13 cellular contexts compared by ENCODE assay signal in genomic region chr7:2103071-2103898, GRCh38.
A peak's percentile ranks its signal among the peaks of the same experiment; 100 is the strongest.
DNase-seq lines count a peak whose midpoint lies in the region; ATAC-seq, FAIRE-seq and TF ChIP-seq lines count a peak whose summit lies in the region.
"Had no signal": no experiment of that assay in that cellular context is flagged by ENCODE, and none has a peak within 500 bp of the region (broad histone marks: within the 10 kb centered on the region; RNA-seq: fewer than 3 reads in every experiment).

No MANE protein-coding gene starts in this region.

- no peak for FAIRE-seq in A549 (lab: Jason Lieb, UNC)
- FAIRE-seq: G401.6 had no signal

- no peaks in the 10 kb centered on the region for H3K79me2 ChIP-seq in neural progenitor cell (ENCODE audit: low read depth)

- CTCF ChIA-PET in A549 (lab: Yijun Ruan, JAX) = interaction anchor here (1.2 to 2.3 kb wide), 7 partner anchors 8 to 106 kb away, joined by 3 to 8 read pairs (median 6); no protein-coding TSS in a partner anchor

- TF ChIP-seq RAD21 in A549 (conservative IDR thresholded peaks at IDR 0.05 in 1 of 2, IDR thresholded peaks at IDR 0.05 in 1 of 2) = no peak

- no peak for TF ChIP-seq POLR2A in A549 (IDR thresholded peaks at IDR 0.05; ENCODE audit: low read length)

- TF ChIP-seq EP300 in A549 (IDR thresholded peaks at IDR 0.05) = no peak

- no peak overlapping the region for H3K4me3 ChIP-seq in A549
- no peak overlapping the region for H3K4me3 ChIP-seq in HUES64 (ENCODE audit: low read length)
- H3K4me3 ChIP-seq in dorsolateral prefrontal cortex = no peak overlapping the region
- no peak overlapping the region for H3K4me3 ChIP-seq in neural progenitor cell

- WGBS in A549 (ENCODE audit: missing lambda C conversion rate) = 95% methylated on average over 22 of the region's 39 CpGs
- 93% methylated on average over 39 of the region's 39 CpGs for WGBS in HUES64

- intact Hi-C loops in dorsolateral prefrontal cortex (cut with DNase I) = loop anchor here in 1 of 2 donors (10.0 kb wide), 1 partner anchor 52 kb away; no protein-coding TSS in a partner anchor

- H4K20me1 ChIP-seq in neural progenitor cell (ENCODE audit: low read depth) = peaks cover 17% of the 10 kb centered on the region

- no peaks in the 10 kb centered on the region for H3K27me3 ChIP-seq in HUES64 (ENCODE audit: insufficient read depth, low read length)
- H3K27me3 ChIP-seq in dorsolateral prefrontal cortex = no peaks in the 10 kb centered on the region
- H3K27me3 ChIP-seq in neural progenitor cell = no peaks in the 10 kb centered on the region

- H3K9me3 Mint-ChIP-seq in neural progenitor cell = no peaks in the 10 kb centered on the region
- H3K9me3 Mint-ChIP-seq: activated T-helper 1 cell treated with anti-CD3 and anti-CD28 coated beads, Interleukin-12 subunit alpha, Interleukin-12 subunit beta, Interleukin-2, Interleukin-4 antibody, amounts not matched to agents 30 ng/mL and 10 ng/mL and 1 ng/mL, durations not matched to agents 14 hours and 24 hours and 36 hours had no signal

- H3K4me1 ChIP-seq in A549 (peaks cover 13% of the 10 kb centered on the region), HUES64 (ENCODE audit: insufficient read depth, low read length) (peaks cover 19% of the 10 kb centered on the region), neural progenitor cell (peaks cover 40% of the 10 kb centered on the region)

- POLR2A ChIA-PET in A549 (lab: Yijun Ruan, JAX) = no interaction called here

- peak overlapping the region; percentile 63 for H3K27ac Mint-ChIP-seq in neural progenitor cell

- H3K27me3 Mint-ChIP-seq in neural progenitor cell (ENCODE audit: insufficient read depth, low read depth) = peaks cover 7% of the 10 kb centered on the region

- H3K4me2 ChIP-seq in A549 (peak overlapping the region; percentile 23; the same call in 1 of the 3 replicates), neural progenitor cell (no peak overlapping the region)

- H3K27ac ChIP-seq in A549 (peak overlapping the region; percentile 67 to 82; a peak in 5 of 6 replicates), HUES64 (ENCODE audit: low read depth, low read length) (peak overlapping the region; percentile 28; the same call in 1 of the 2 replicates), dorsolateral prefrontal cortex (peak overlapping the region in 50 of 59 donors; percentile 9 to 100 (median 98)), neural progenitor cell (no peak overlapping the region)
- H3K27ac ChIP-seq: thoracic aorta had no signal

- DNase-seq in A549 (ENCODE audit: low read depth in 1 of 2, low spot score in 1 of 2) (no peak), dorsolateral prefrontal cortex (no peak), neural progenitor cell (ENCODE audit: low spot score) (no peak), NOMO-1 treated with DMSO at 0.1 percent for 48 hours (lab: John Stamatoyannopoulos, UW; ENCODE audit: unreplicated experiment) (no peak), inferior parietal cortex (ENCODE audit: extremely low spot score) (no peak), C1 segment of cervical spinal cord (lab: John Stamatoyannopoulos, UW) (no peak)
- DNase-seq: NCI-H1092 treated with DMSO at 0.1 percent for 48 hours, NCI-H524 treated with DMSO at 0.1 percent for 48 hours had no signal

- H3K4me3 Mint-ChIP-seq in neural progenitor cell = no peak overlapping the region
- H3K4me3 Mint-ChIP-seq: activated T-helper 1 cell treated with anti-CD3 and anti-CD28 coated beads, Interleukin-12 subunit alpha, Interleukin-12 subunit beta, Interleukin-2, Interleukin-4 antibody, amounts not matched to agents 30 ng/mL and 10 ng/mL and 1 ng/mL, durations not matched to agents 14 hours and 24 hours and 36 hours had no signal

- TF ChIP-seq CTCF in A549 (IDR thresholded peaks at IDR 0.05) = no peak
- no peak for TF ChIP-seq CTCF in dorsolateral prefrontal cortex (IDR thresholded peaks at IDR 0.05 in 54 of 56, conservative IDR thresholded peaks at IDR 0.05 in 2 of 56; ENCODE audit: low read depth in 1 of 56, partially characterized antibody in 56 of 56)
- no peak for TF ChIP-seq CTCF in neural progenitor cell (IDR thresholded peaks at IDR 0.05)

- no peak for ATAC-seq in A549
- ATAC-seq in HG03521 (IDR thresholded peaks at IDR 0.05; ENCODE audit: unreplicated experiment) = no peak

- H3K36me3 Mint-ChIP-seq in neural progenitor cell = peaks cover 7% of the 10 kb centered on the region

- H3K9me3 ChIP-seq in A549 (no peaks in the 10 kb centered on the region), HUES64 (ENCODE audit: insufficient read depth, low read depth, low read length) (no peaks in the 10 kb centered on the region), neural progenitor cell (ENCODE audit: low read depth) (no peaks in the 10 kb centered on the region)
- H3K9me3 ChIP-seq: thoracic aorta had no signal

- H3K9ac ChIP-seq in HUES64 (ENCODE audit: low read depth, low read length) (peak overlapping the region; percentile 16), neural progenitor cell (no peak overlapping the region)

- H2AFZ ChIP-seq in neural progenitor cell (replicated peaks) = no peak overlapping the region

- peaks cover 19% of the 10 kb centered on the region for H3F3A ChIP-seq in neural progenitor cell (ENCODE audit: low read depth)

- H3K36me3 ChIP-seq in HUES64 (ENCODE audit: insufficient read depth, low read length) = no peaks in the 10 kb centered on the region
- H3K36me3 ChIP-seq in neural progenitor cell = no peaks in the 10 kb centered on the region
- H3K36me3 ChIP-seq: thoracic aorta had no signal

- H3K4me1 Mint-ChIP-seq in neural progenitor cell = peaks cover 72% of the 10 kb centered on the region

TF ChIP-seq in A549, 52 proteins besides CTCF, POLR2A, EP300 and RAD21:
- TF ChIP-seq HDAC2 (IDR thresholded peaks at IDR 0.05) (no peak), FOSB (CRISPR knock-in tag; IDR thresholded peaks at IDR 0.05) (no peak), KDM1A (IDR thresholded peaks at IDR 0.05; ENCODE audit: low read depth) (no peak), HOXB13 (CRISPR knock-in tag; IDR thresholded peaks at IDR 0.05; ENCODE audit: low read depth) (no peak), BHLHE40 (IDR thresholded peaks at IDR 0.05; ENCODE audit: low read depth, low read length) (no peak), RCOR1 (IDR thresholded peaks at IDR 0.05; ENCODE audit: low read depth, low read length) (no peak), RARB (CRISPR knock-in tag; IDR thresholded peaks at IDR 0.05) (no peak), HMGXB4 (CRISPR knock-in tag; IDR thresholded peaks at IDR 0.05; ENCODE audit: borderline replicate concordance) (no peak), FOXS1 (CRISPR knock-in tag; IDR thresholded peaks at IDR 0.05) (no peak), ZNF302 (CRISPR knock-in tag; IDR thresholded peaks at IDR 0.05) (no peak), TP53 (CRISPR knock-in tag; IDR thresholded peaks at IDR 0.05) (no peak), JUN (IDR thresholded peaks at IDR 0.05) (no peak), CHD2 (IDR thresholded peaks at IDR 0.05; ENCODE audit: low read length, partially characterized antibody) (no peak), ZC3H11A (IDR thresholded peaks at IDR 0.05) (no peak), CEBPB (IDR thresholded peaks at IDR 0.05) (no peak), HES2 (IDR thresholded peaks at IDR 0.05) (no peak)
- TF ChIP-seq, protein P1, sequence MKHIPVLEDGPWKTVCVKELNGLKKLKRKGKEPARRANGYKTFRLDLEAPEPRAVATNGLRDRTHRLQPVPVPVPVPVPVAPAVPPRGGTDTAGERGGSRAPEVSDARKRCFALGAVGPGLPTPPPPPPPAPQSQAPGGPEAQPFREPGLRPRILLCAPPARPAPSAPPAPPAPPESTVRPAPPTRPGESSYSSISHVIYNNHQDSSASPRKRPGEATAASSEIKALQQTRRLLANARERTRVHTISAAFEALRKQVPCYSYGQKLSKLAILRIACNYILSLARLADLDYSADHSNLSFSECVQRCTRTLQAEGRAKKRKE (CRISPR knock-in tag; IDR thresholded peaks at IDR 0.05; ENCODE audit: low read depth) = no peak
